Comparison of ENCODE assay signal across 21 cellular contexts in genomic region chr1:19743180-19743579, GRCh38. TPM values are rescaled to one million over a fixed set of nuclear protein-coding genes. Genes with fewer than 3 reads are reported as not detected.
DNase-seq lines count a peak whose midpoint lies in the region; ATAC-seq and TF ChIP-seq lines count a peak whose summit lies in the region.
"Had no signal": no experiment of that assay in that cellular context is flagged by ENCODE, and none has a peak within 500 bp of the region (broad histone marks: within the 10 kb centered on the region; RNA-seq: fewer than 3 reads in every experiment).

No MANE protein-coding gene starts in this region.

- H3K27me3 ChIP-seq in Panc1 (ENCODE audit: control insufficient read depth, insufficient read depth, low read length) (no peaks in the 10 kb centered on the region), duodenal mucosa (ENCODE audit: control insufficient read depth in 1 of 2, insufficient read depth in 2 of 2, low read length in 2 of 2) (no peaks in the 10 kb centered on the region), muscle layer of duodenum (ENCODE audit: low read depth, low read length) (no peaks in the 10 kb centered on the region)

- TF ChIP-seq CTCF in Panc1 (IDR thresholded peaks at IDR 0.05) (no peak), type B pancreatic cell (conservative IDR thresholded peaks at IDR 0.05) (no peak)

- DNase-seq in Panc1 (ENCODE audit: low read depth, low spot score) (no peak), type B pancreatic cell (ENCODE audit: extremely low spot score, unreplicated experiment) (no peak), pons (ENCODE audit: low spot score) (no peak)
- DNase-seq in activated CD4-positive, CD25-positive, alpha-beta regulatory T cell (lab: John Stamatoyannopoulos, UW) = no peak
- DNase-seq: 8988T; ACHN; AML-193; C1 segment of cervical spinal cord; Calu3; CD4-positive, alpha-beta memory T cell; COR-L47; DMS53; DMS79 treated with DMSO at 0.1 percent for 48 hours; GF-D8; GM23248; H7; HCEC 1CT had no signal

- H3K9me3 Mint-ChIP-seq in type B pancreatic cell = no peaks in the 10 kb centered on the region

- CTCF ChIA-PET in Panc1 (lab: Charles Lee) = no interaction called here

- POLR2A ChIA-PET in Panc1 (lab: Charles Lee) = no interaction called here

- no peak overlapping the region for H3K4me3 ChIP-seq in Panc1 (ENCODE audit: low read depth in 2 of 2, low read length in 2 of 2)
- peak overlapping the region in 1 of 2 donors; percentile 29 for H3K4me3 ChIP-seq in duodenal mucosa (ENCODE audit: low read depth in 1 of 2, low read length in 2 of 2)
- H3K4me3 ChIP-seq in muscle layer of duodenum (ENCODE audit: low read depth in 1 of 2, low read length in 2 of 2) = no peak overlapping the region
- H3K4me3 ChIP-seq: A549, GM23248 had no signal

- H3K27ac ChIP-seq in Panc1 (ENCODE audit: low read length) = no peak overlapping the region
- H3K27ac ChIP-seq in duodenal mucosa (ENCODE audit: low read depth, low read length) = peak overlapping the region; percentile 85
- peak overlapping the region; percentile 76 for H3K27ac ChIP-seq in muscle layer of duodenum (ENCODE audit: low read length)
- H3K27ac ChIP-seq: A549, GM23248 had no signal

- H3K36me3 ChIP-seq in Panc1 (ENCODE audit: control insufficient read depth, insufficient read depth, low read length) (no peaks in the 10 kb centered on the region), duodenal mucosa (ENCODE audit: control insufficient read depth in 1 of 2, insufficient read depth in 2 of 2, low read length in 2 of 2) (peaks cover 5 to 29% of the 10 kb centered on the region in 2 donors), muscle layer of duodenum (ENCODE audit: control insufficient read depth in 1 of 2, insufficient read depth in 2 of 2, low read length in 2 of 2) (peaks cover 6 to 35% of the 10 kb centered on the region in 2 donors)

- H3K4me3 Mint-ChIP-seq in type B pancreatic cell = no peak overlapping the region
- H3K4me3 Mint-ChIP-seq: CD4-positive, alpha-beta memory T cell had no signal

- H3K4me1 ChIP-seq in Panc1 (ENCODE audit: control insufficient read depth, insufficient read depth, low read length) (no peaks in the 10 kb centered on the region), duodenal mucosa (ENCODE audit: control insufficient read depth in 1 of 2, insufficient read depth in 2 of 2, low read length in 2 of 2) (peaks cover 57 to 63% of the 10 kb centered on the region in 2 donors), muscle layer of duodenum (ENCODE audit: control insufficient read depth in 1 of 2, insufficient read depth in 2 of 2, low read length in 2 of 2) (no peaks in the 10 kb centered on the region)
- H3K4me1 ChIP-seq: A549 had no signal

- H3K9me3 ChIP-seq in Panc1 (ENCODE audit: control insufficient read depth, insufficient read depth, low read depth, low read length) = no peaks in the 10 kb centered on the region
- no peaks in the 10 kb centered on the region for H3K9me3 ChIP-seq in duodenal mucosa (ENCODE audit: control insufficient read depth in 1 of 2, low read length in 2 of 2)
- H3K9me3 ChIP-seq in muscle layer of duodenum (ENCODE audit: control insufficient read depth in 1 of 2, low read length in 2 of 2) = no peaks in the 10 kb centered on the region
- H3K9me3 ChIP-seq: A549 had no signal

- H3K4me1 Mint-ChIP-seq in type B pancreatic cell (ENCODE audit: unreplicated experiment) = no peaks in the 10 kb centered on the region
- H3K4me1 Mint-ChIP-seq: CD4-positive, alpha-beta memory T cell had no signal

- TSS peak; percentile 72 for BruUV-seq in Panc1 (replicated peaks; lab: Mats Ljungman, UMichigan)

- no peaks in the 10 kb centered on the region for H3K27me3 Mint-ChIP-seq in type B pancreatic cell
- H3K27me3 Mint-ChIP-seq: CD4-positive, alpha-beta memory T cell had no signal

- in situ Hi-C loops in Panc1 (cut with HindIII; ENCODE audit: low pct_unique_long_range_greater_than_20kb, low sequenced_read_pairs) = no loop called here

- no peaks in the 10 kb centered on the region for H3K36me3 Mint-ChIP-seq in type B pancreatic cell

- peak overlapping the region; percentile 15 for H3K27ac Mint-ChIP-seq in type B pancreatic cell

- ATAC-seq in Panc1 (no peak), HG03521 (IDR thresholded peaks at IDR 0.05; ENCODE audit: unreplicated experiment) (no peak)
- ATAC-seq: A549 had no signal

- intact Hi-C loops in Panc1 (cut with micrococcal nuclease; ENCODE audit: unreplicated experiment) = no loop called here

- peak overlapping the region; percentile 26 to 65 for H3K9ac ChIP-seq in duodenal mucosa (ENCODE audit: low read depth in 1 of 2, low read length in 2 of 2)
- H3K9ac ChIP-seq: GM23248 had no signal

RNA-seq across cellular contexts. Expression of gene TMCO4, which starts 56.5 kb away (rescaled TPM):
- total RNA-seq in Panc1 (2021; ENCODE audit: unreplicated experiment) (13.2 TPM), type B pancreatic cell (ENCODE audit: low replicate concordance) (10.2 and 16.7 TPM in 2 replicates)
- 10.3 TPM for polyA plus RNA-seq in Panc1 (2012; ENCODE audit: insufficient read length)
